8 cellular contexts compared by ENCODE assay signal in the genomic region with DNA sequence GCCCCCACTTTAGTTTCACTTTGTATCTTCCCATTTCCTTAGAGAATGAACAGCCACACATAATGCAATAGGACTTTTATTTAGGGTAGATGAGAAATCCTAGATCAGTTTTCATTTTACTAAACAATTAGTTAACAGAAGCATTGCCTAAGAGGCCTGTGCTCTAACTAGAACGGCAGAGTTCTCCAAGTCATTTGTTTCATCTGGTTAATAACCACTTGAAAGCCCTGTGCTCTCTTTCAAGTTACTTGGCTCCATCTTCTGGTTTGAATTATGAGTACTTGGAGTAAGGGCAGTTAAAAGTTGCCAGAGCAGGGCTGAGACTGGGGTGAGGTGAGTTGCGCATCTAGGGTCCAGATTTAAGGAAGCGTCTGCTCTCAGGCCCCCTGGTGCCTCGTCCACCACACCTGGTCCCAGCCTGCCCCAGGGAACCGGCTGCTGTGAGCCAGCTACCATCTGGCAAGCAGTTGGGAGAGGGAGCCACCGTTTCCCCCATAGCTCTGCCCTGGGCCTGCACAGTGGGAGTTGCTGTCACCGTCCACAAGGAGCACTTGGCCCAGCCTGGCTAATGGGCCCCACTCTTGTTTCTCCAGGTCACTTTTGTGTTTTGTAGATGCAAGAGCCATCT. TPM values are rescaled to one million over a fixed set of nuclear protein-coding genes. Genes with fewer than 3 reads are reported as not detected.
A peak's percentile ranks its signal among the peaks of the same experiment; 100 is the strongest.
DNase-seq lines count a peak whose midpoint lies in the region; ATAC-seq, FAIRE-seq and TF ChIP-seq lines count a peak whose summit lies in the region.

No MANE protein-coding gene starts in this region.

- H3K9me3 ChIP-seq in mucosa of stomach (ENCODE audit: control insufficient read depth, low read length) (no peaks in the 10 kb centered on the region), uterus (no peaks in the 10 kb centered on the region)

- H3K4me1 ChIP-seq in mucosa of stomach (ENCODE audit: control insufficient read depth, insufficient read depth, low read length) (peaks cover 30% of the 10 kb centered on the region), uterus (no peaks in the 10 kb centered on the region)

- H3K27me3 ChIP-seq in mucosa of stomach (ENCODE audit: control insufficient read depth, insufficient read depth, low read length) (no peaks in the 10 kb centered on the region), uterus (no peaks in the 10 kb centered on the region)

- ATAC-seq in GM21576 (IDR thresholded peaks at IDR 0.05; ENCODE audit: unreplicated experiment) = peak; percentile 71
- no peak for ATAC-seq in HG03097 (IDR thresholded peaks at IDR 0.05; ENCODE audit: low FRiP score, unreplicated experiment)

- TF ChIP-seq CTCF in LNCAP (IDR thresholded peaks at IDR 0.05) (peak; percentile 66), uterus (IDR thresholded peaks at IDR 0.05) (peak; percentile 42 to 63 (median 56))

- peak; percentile 86 for FAIRE-seq in endometrium (lab: Jason Lieb, UNC)

- H3K9ac ChIP-seq in mucosa of stomach (ENCODE audit: low read length) = peak overlapping the region; percentile 31

- TF ChIP-seq POLR2A in uterus (IDR thresholded peaks at IDR 0.05) = no peak

- in situ Hi-C loops in SK-MEL-5 (cut with HindIII; ENCODE audit: low pct_unique_long_range_greater_than_20kb, low sequenced_read_pairs) = no loop called here

- H3K36me3 ChIP-seq in mucosa of stomach (ENCODE audit: control insufficient read depth, insufficient read depth, low read length) (no peaks in the 10 kb centered on the region), uterus (no peaks in the 10 kb centered on the region)

- DNase-seq in EH (ENCODE audit: low read depth) (peak; percentile 84), SK-MEL-5 (ENCODE audit: low read depth, low spot score) (peak; percentile 80), uterus (peak; percentile 45 to 47)

- peak overlapping the region; percentile 76 to 83 for H3K27ac ChIP-seq in uterus

- intact Hi-C loops in uterus (cut with DNase I; ENCODE audit: low total_unique reads) = no loop called here

- H3K4me3 ChIP-seq in mucosa of stomach (ENCODE audit: low read length) (no peak overlapping the region), uterus (peak overlapping the region in 1 of 2 donors; percentile 5)

RNA-seq across cellular contexts. Expression of a gene that starts 18.1 kb away (rescaled TPM):
- 15.0 and 17.7 TPM in 2 replicates for total RNA-seq in SK-MEL-5 (2014; rRNA removed; shearing (Covaris generic))
- polyA plus RNA-seq in SK-MEL-5 (2015; cell fraction: cytosol; rRNA removed) = 12.7 and 15.6 TPM in 2 replicates
- 10.8 and 13.1 TPM in 2 replicates for polyA plus RNA-seq in SK-MEL-5 (2015; cell fraction: nucleus; rRNA removed)
- total RNA-seq in uterus = 10 to 100 TPM in 1 of 4 donors, 1 to 10 TPM in 3; 1.3 to 10.3 (median 4.8) TPM
